Comparison of ENCODE assay signal across 19 cellular contexts in the genomic region with DNA sequence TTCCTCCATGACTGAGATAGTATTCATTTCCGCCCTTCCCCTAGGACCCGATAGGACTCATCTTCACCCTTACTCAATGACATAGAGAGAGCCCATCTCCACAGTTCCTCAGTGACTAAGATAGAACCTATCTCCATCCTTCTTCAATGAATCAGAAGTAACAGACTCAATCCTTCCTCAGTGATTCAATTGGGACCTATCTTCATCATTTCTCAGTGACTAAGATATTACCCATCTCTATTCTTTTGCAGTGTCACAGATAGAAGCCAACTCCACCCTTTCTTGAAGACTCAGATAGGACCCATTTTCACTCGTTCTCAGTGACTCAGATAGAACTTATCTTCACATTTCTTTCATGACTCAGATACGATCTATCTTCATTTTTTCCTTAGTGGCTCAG.
"Had no signal": no experiment of that assay in that cellular context is flagged by ENCODE, and none has a peak within 500 bp of the region (broad histone marks: within the 10 kb centered on the region; RNA-seq: fewer than 3 reads in every experiment).

No MANE protein-coding gene starts in this region.

- H3K36me3 Mint-ChIP-seq: naive thymus-derived CD4-positive, alpha-beta T cell; stimulated activated memory B cell treated with anti-CD40 and anti-IgM and Interleukin-4, amounts not matched to agents 10 μg/mL and 1 μg/mL and 100 μg/mL, for 72 hours had no signal

- H3K27ac ChIP-seq: hepatocyte, parathyroid adenoma, prostate gland, right lobe of liver, stomach, thoracic aorta, transverse colon had no signal

- H3K27me3 ChIP-seq: hepatocyte, right lobe of liver, stomach, transverse colon had no signal

- H3K4me3 Mint-ChIP-seq: naive thymus-derived CD4-positive, alpha-beta T cell; nephron progenitor cell; stimulated activated memory B cell treated with anti-CD40 and anti-IgM and Interleukin-4, amounts not matched to agents 10 μg/mL and 1 μg/mL and 100 μg/mL, for 72 hours had no signal

- H3K27ac Mint-ChIP-seq: naive thymus-derived CD4-positive, alpha-beta T cell; nephron progenitor cell; stimulated activated memory B cell treated with anti-CD40 and anti-IgM and Interleukin-4, amounts not matched to agents 10 μg/mL and 1 μg/mL and 100 μg/mL, for 72 hours had no signal

- H3K4me3 ChIP-seq: hepatocyte, prostate gland, right lobe of liver, stomach, thoracic aorta, transverse colon had no signal

- H3K4me1 Mint-ChIP-seq: naive thymus-derived CD4-positive, alpha-beta T cell; nephron progenitor cell; stimulated activated memory B cell treated with anti-CD40 and anti-IgM and Interleukin-4, amounts not matched to agents 10 μg/mL and 1 μg/mL and 100 μg/mL, for 72 hours had no signal

- H3K36me3 ChIP-seq: prostate gland, right lobe of liver, stomach, thoracic aorta, transverse colon had no signal

- H3K27me3 Mint-ChIP-seq: stimulated activated memory B cell treated with anti-CD40 and anti-IgM and Interleukin-4, amounts not matched to agents 10 μg/mL and 1 μg/mL and 100 μg/mL, for 72 hours had no signal

- H3K9me3 Mint-ChIP-seq: nephron progenitor cell had no signal

- ATAC-seq: esophagus mucosa; naive thymus-derived CD4-positive, alpha-beta T cell; right lobe of liver; stimulated activated memory B cell treated with anti-CD40 and anti-IgM and Interleukin-4, amounts not matched to agents 10 μg/mL and 1 μg/mL and 100 μg/mL, for 72 hours had no signal

- H3K9me3 ChIP-seq: prostate gland, right lobe of liver, stomach, thoracic aorta, transverse colon had no signal

- DNase-seq: effector memory CD4-positive, alpha-beta T cell; foreskin fibroblast; head of caudate nucleus; kidney glomerular epithelial cell; mammary epithelial cell; naive thymus-derived CD4-positive, alpha-beta T cell; nephron progenitor cell; right lobe of liver; stimulated activated CD4-positive, alpha-beta T cell treated with anti-CD3 and anti-CD28 coated beads, Interleukin-4, amount 100 ng/mL, for 1 hour; stimulated activated CD8-positive, alpha-beta memory T cell treated with anti-CD3 and anti-CD28 coated beads, Interleukin-4, amount 100 ng/mL, for 48 hours; stomach; substantia nigra; transverse colon had no signal

- H3K4me1 ChIP-seq: parathyroid adenoma, prostate gland, right lobe of liver, stomach, transverse colon had no signal
